18 cellular contexts compared by ENCODE assay signal in genomic region chr2:142834003-142834402, GRCh38. TPM values are rescaled to one million over a fixed set of nuclear protein-coding genes. Genes with fewer than 3 reads are reported as not detected.
A peak's percentile ranks its signal among the peaks of the same experiment; 100 is the strongest.
DNase-seq lines count a peak whose midpoint lies in the region; ATAC-seq and TF ChIP-seq lines count a peak whose summit lies in the region.
"Had no signal": no experiment of that assay in that cellular context is flagged by ENCODE, and none has a peak within 500 bp of the region (broad histone marks: within the 10 kb centered on the region; RNA-seq: fewer than 3 reads in every experiment).

No MANE protein-coding gene starts in this region.

- TF ChIP-seq CTCF in RWPE1 (conservative IDR thresholded peaks at IDR 0.05; ENCODE audit: low read depth) (no peak), fibroblast of mammary gland (conservative IDR thresholded peaks at IDR 0.05; ENCODE audit: control insufficient read depth, insufficient read depth, low read depth, low read length) (no peak)

- peaks cover 10% of the 10 kb centered on the region; the same call in 1 of the 2 replicates for H3K4me1 ChIP-seq in GM23248 (ENCODE audit: insufficient read depth)
- H3K4me1 ChIP-seq in skeletal muscle satellite cell (ENCODE audit: control insufficient read depth, insufficient read depth, low read length) = peaks cover 12% of the 10 kb centered on the region
- H3K4me1 ChIP-seq: adrenal gland, neural progenitor cell, right lobe of liver, vagina had no signal

- DNase-seq in GM23248 = peak; percentile 53
- DNase-seq in RWPE1 (ENCODE audit: low spot score) = peak; percentile 5
- peak; percentile 66 for DNase-seq in fibroblast of mammary gland (ENCODE audit: low read depth)
- DNase-seq in NCI-H345 (lab: John Stamatoyannopoulos, UW) = no peak
- DNase-seq: activated CD4-positive, alpha-beta memory T cell treated with anti-CD3 and anti-CD28 coated beads, Interleukin-2, amount 10 ng/mL, durations not matched to agents 7 days and 5 days; adrenal gland; CD4-positive, CD25-positive, alpha-beta regulatory T cell; H9; NCI-H1436 treated with DMSO at 0.1 percent for 48 hours; right lobe of liver; stimulated activated CD4-positive, alpha-beta T cell treated with anti-CD3 and anti-CD28 coated beads, Interleukin-4, amount 100 ng/mL, for 4 hours had no signal

- H3K4me2 ChIP-seq in GM23248 (ENCODE audit: unreplicated experiment) (peak overlapping the region; percentile 0), skeletal muscle satellite cell (ENCODE audit: low read length) (peak overlapping the region; percentile 64)
- H3K4me2 ChIP-seq: neural progenitor cell had no signal

- no peak overlapping the region for H3K9ac ChIP-seq in GM23248
- H3K9ac ChIP-seq in skeletal muscle satellite cell (ENCODE audit: low read depth, low read length) = no peak overlapping the region
- H3K9ac ChIP-seq: neural progenitor cell had no signal

- H3K4me3 ChIP-seq in GM23248 (no peak overlapping the region), fibroblast of mammary gland (ENCODE audit: control insufficient read depth, low read depth, low read length) (no peak overlapping the region), skeletal muscle satellite cell (ENCODE audit: low read length) (peak overlapping the region; percentile 10)
- H3K4me3 ChIP-seq: adrenal gland, coronary artery, neural progenitor cell, right lobe of liver, vagina had no signal

- CTCF ChIA-PET in RWPE1 (lab: Yijun Ruan, JAX) = no interaction called here

- H3F3A ChIP-seq in GM23248 (ENCODE audit: insufficient read depth) = no peaks in the 10 kb centered on the region

- no peaks in the 10 kb centered on the region for H3K9me3 ChIP-seq in GM23248 (ENCODE audit: low read depth)
- H3K9me3 ChIP-seq in skeletal muscle satellite cell (replicated peaks; ENCODE audit: low read length) = no peaks in the 10 kb centered on the region
- H3K9me3 ChIP-seq: adrenal gland, right lobe of liver, vagina had no signal

- no peak overlapping the region for H3K27ac ChIP-seq in GM23248
- H3K27ac ChIP-seq in RWPE1 = no peak overlapping the region
- H3K27ac ChIP-seq: adrenal gland, coronary artery, neural progenitor cell, right lobe of liver, vagina had no signal

- H3K9me2 ChIP-seq in GM23248 (ENCODE audit: insufficient read depth) = no peaks in the 10 kb centered on the region

- ATAC-seq in HG03565 (IDR thresholded peaks at IDR 0.05; ENCODE audit: unreplicated experiment) = no peak
- ATAC-seq in GM21515 (IDR thresholded peaks at IDR 0.05; ENCODE audit: unreplicated experiment) = no peak
- ATAC-seq: esophagus mucosa, right lobe of liver had no signal

- no peak overlapping the region for H2AFZ ChIP-seq in GM23248
- H2AFZ ChIP-seq: neural progenitor cell had no signal

- POLR2A ChIA-PET in RWPE1 (lab: Yijun Ruan, JAX; ENCODE audit: low non-redundant PET) = no interaction called here

- no peaks in the 10 kb centered on the region for H3K79me2 ChIP-seq in GM23248 (ENCODE audit: insufficient read depth)

- WGBS in GM23248 (ENCODE audit: low coverage in 1 of 2, low lambda C conversion rate in 2 of 2, missing lambda C conversion rate in 2 of 2), 2 experiments = 86 to 97% methylated on average over 1 of the region's 1 CpG

- H4K20me1 ChIP-seq in GM23248 (ENCODE audit: insufficient read depth) = no peaks in the 10 kb centered on the region

- H3K36me3 ChIP-seq in GM23248 (ENCODE audit: low read depth) = no peaks in the 10 kb centered on the region
- H3K36me3 ChIP-seq in skeletal muscle satellite cell (ENCODE audit: insufficient read depth, low read length) = no peaks in the 10 kb centered on the region
- H3K36me3 ChIP-seq: adrenal gland, neural progenitor cell, right lobe of liver, vagina had no signal

- H3K27me3 ChIP-seq in GM23248 (replicated peaks; ENCODE audit: insufficient read depth) (no peaks in the 10 kb centered on the region), skeletal muscle satellite cell (ENCODE audit: control insufficient read depth, insufficient read depth, low read length) (no peaks in the 10 kb centered on the region)
- H3K27me3 ChIP-seq: adrenal gland, neural progenitor cell, right lobe of liver, vagina had no signal

- in situ Hi-C loops in GM23248 (cut with MboI) = no loop called here

RNA-seq across cellular contexts. Expression of gene KYNU, which starts 43.5 kb away (rescaled TPM):
- total RNA-seq in GM23248 (2014; rRNA removed; shearing (Covaris generic)) = under 0.01 TPM in 1 of 2 replicates, not detected in the other
- polyA plus RNA-seq in GM23248 (2016; fragmentation: Nextera tagmentation; extraction: Ambion mirVana) = 0.15 TPM in 1 of 2 replicates, not detected in the other
- total RNA-seq in skeletal muscle satellite cell (2012; rRNA removed) = 15.9 and 54.5 TPM in 2 replicates
- total RNA-seq: activated CD4-positive, alpha-beta memory T cell treated with anti-CD3 and anti-CD28 coated beads, Interleukin-2, amount 10 ng/mL, durations not matched to agents 7 days and 5 days; CD4-positive, CD25-positive, alpha-beta regulatory T cell had no signal
